8 cellular contexts compared by ENCODE assay signal in genomic region chr22:22357024-22357868, GRCh38.
A peak's percentile ranks its signal among the peaks of the same experiment; 100 is the strongest.
DNase-seq lines count a peak whose midpoint lies in the region; ATAC-seq, FAIRE-seq and TF ChIP-seq lines count a peak whose summit lies in the region.

No MANE protein-coding gene starts in this region.

- peaks cover 96% of the 10 kb centered on the region for H3K27me3 Mint-ChIP-seq in Calu3 (ENCODE audit: unreplicated experiment)
- H3K27me3 Mint-ChIP-seq in activated T-helper 2 cell treated with anti-CD3 and anti-CD28 coated beads, Interferon-gamma antibody, Interleukin-2, Interleukin-4, amounts not matched to agents 10 μg/mL and 5 μg/mL and 100 μg/mL, durations not matched to agents 14 hours and 24 hours and 36 hours (ENCODE audit: low read depth), result peaks cover 38% of the 10 kb centered on the region

- no peak overlapping the region for H2AK5ac ChIP-seq in trophoblast cell (ENCODE audit: low read length)

- H2BK12ac ChIP-seq in trophoblast cell (ENCODE audit: low read length), result no peak overlapping the region

- no peak overlapping the region for H3K4ac ChIP-seq in trophoblast cell (ENCODE audit: low read depth, low read length)

- no peak overlapping the region for H4K8ac ChIP-seq in trophoblast cell (ENCODE audit: low read depth, low read length)

- no peak overlapping the region for H2BK5ac ChIP-seq in trophoblast cell (ENCODE audit: low read depth, low read length, poor library complexity)

- H3K27ac ChIP-seq in RWPE1, result no peak overlapping the region
- no peak overlapping the region for H3K27ac ChIP-seq in trophoblast cell (ENCODE audit: low read depth, low read length)

- no peak overlapping the region for H3K4me2 ChIP-seq in trophoblast cell (ENCODE audit: low read length)

- H3K4me1 Mint-ChIP-seq in Calu3 (ENCODE audit: low read depth, unreplicated experiment), result peaks cover 8% of the 10 kb centered on the region
- peaks cover 6% of the 10 kb centered on the region for H3K4me1 Mint-ChIP-seq in activated T-helper 2 cell treated with anti-CD3 and anti-CD28 coated beads, Interferon-gamma antibody, Interleukin-2, Interleukin-4, amounts not matched to agents 10 μg/mL and 5 μg/mL and 100 μg/mL, durations not matched to agents 14 hours and 24 hours and 36 hours (ENCODE audit: low read depth)

- H3K23ac ChIP-seq in trophoblast cell (ENCODE audit: low read length), result no peak overlapping the region

- H3K27ac Mint-ChIP-seq in Calu3 (ENCODE audit: unreplicated experiment), result no peak overlapping the region
- no peak overlapping the region for H3K27ac Mint-ChIP-seq in activated T-helper 2 cell treated with anti-CD3 and anti-CD28 coated beads, Interferon-gamma antibody, Interleukin-2, Interleukin-4, amounts not matched to agents 10 μg/mL and 5 μg/mL and 100 μg/mL, durations not matched to agents 14 hours and 24 hours and 36 hours

- no CpG with 5 or more reads among the region's 14 CpGs for WGBS in trophoblast cell (ENCODE audit: extremely low coverage, insufficient coverage, insufficient read length)

- no peak overlapping the region for H2AFZ ChIP-seq in trophoblast cell (ENCODE audit: insufficient read depth, low read length, poor library complexity)

- H3K79me1 ChIP-seq in trophoblast cell (ENCODE audit: low read length), result no peaks in the 10 kb centered on the region

- CTCF ChIA-PET in Calu3 (lab: Charles Lee) (interaction anchor here (2.7 kb wide), 1 partner anchor 14 kb away, joined by 9 read pairs; no protein-coding TSS in a partner anchor), RWPE1 (lab: Yijun Ruan, JAX) (interaction anchor here (0.7 kb wide), 1 partner anchor 47 kb away, joined by 3 read pairs; no protein-coding TSS in a partner anchor)

- no peak overlapping the region for H3K18ac ChIP-seq in trophoblast cell (ENCODE audit: low read length)

- H4K12ac ChIP-seq in trophoblast cell (ENCODE audit: low read depth, low read length), result no peak overlapping the region

- H3K79me2 ChIP-seq in trophoblast cell (ENCODE audit: control insufficient read depth, insufficient read depth, low read length, poor library complexity), result no peaks in the 10 kb centered on the region

- no peak overlapping the region for H3K14ac ChIP-seq in trophoblast cell (ENCODE audit: low read length)

- intact Hi-C loops in Calu3 (cut with micrococcal nuclease; ENCODE audit: unreplicated experiment), result no loop called here
- intact Hi-C loops in activated T-helper 2 cell treated with anti-CD3 and anti-CD28 coated beads, Interferon-gamma antibody, Interleukin-2, Interleukin-4, amounts not matched to agents 10 μg/mL and 5 μg/mL and 100 μg/mL, durations not matched to agents 14 hours and 24 hours and 36 hours (cut with micrococcal nuclease), result no loop called here

- FAIRE-seq in urothelium cell line (lab: Jason Lieb, UNC), result peak; percentile 77

- no peak overlapping the region for H4K91ac ChIP-seq in trophoblast cell (ENCODE audit: low read depth, low read length)

- H3K4me1 ChIP-seq in trophoblast cell (ENCODE audit: control insufficient read depth in 1 of 2, insufficient read depth in 2 of 2, low read length in 2 of 2), result no peaks in the 10 kb centered on the region

- no TSS peak for BruUV-seq in Calu3 (replicated peaks; lab: Mats Ljungman, UMichigan)

- DNase-seq in Calu3 (peak; percentile 90), MG63 (peak; percentile 68), RWPE1 (ENCODE audit: low spot score) (peak; percentile 72), germinal center (ENCODE audit: low spot score) (peak; percentile 91), trophoblast cell (peak; percentile 75 to 89), urothelium cell line (ENCODE audit: low spot score) (peak; percentile 96)
- peak; percentile 71 for DNase-seq in activated T-helper 2 cell treated with anti-CD3 and anti-CD28 coated beads, Interferon-gamma antibody, Interleukin-2, Interleukin-4, amounts not matched to agents 10 μg/mL and 5 μg/mL and 100 μg/mL, durations not matched to agents 14 hours and 24 hours and 36 hours (ENCODE audit: low spot score)

- H3K9ac ChIP-seq in trophoblast cell (ENCODE audit: low read length), result no peak overlapping the region

- H3K4me3 ChIP-seq in MG63, result no peak overlapping the region
- H3K4me3 ChIP-seq in trophoblast cell (ENCODE audit: low read depth, low read length), result no peak overlapping the region

- H3K36me3 ChIP-seq in MG63, result no peaks in the 10 kb centered on the region
- no peaks in the 10 kb centered on the region for H3K36me3 ChIP-seq in trophoblast cell (ENCODE audit: control insufficient read depth in 1 of 2, insufficient read depth in 2 of 2, low read length in 2 of 2)

- peak overlapping the region; percentile 29 for H3K4me3 Mint-ChIP-seq in Calu3 (ENCODE audit: low read depth, unreplicated experiment)
- no peak overlapping the region for H3K4me3 Mint-ChIP-seq in activated T-helper 2 cell treated with anti-CD3 and anti-CD28 coated beads, Interferon-gamma antibody, Interleukin-2, Interleukin-4, amounts not matched to agents 10 μg/mL and 5 μg/mL and 100 μg/mL, durations not matched to agents 14 hours and 24 hours and 36 hours (ENCODE audit: low read depth)

- no peaks in the 10 kb centered on the region for H3K36me3 Mint-ChIP-seq in Calu3 (ENCODE audit: insufficient read depth, unreplicated experiment)
- H3K36me3 Mint-ChIP-seq in activated T-helper 2 cell treated with anti-CD3 and anti-CD28 coated beads, Interferon-gamma antibody, Interleukin-2, Interleukin-4, amounts not matched to agents 10 μg/mL and 5 μg/mL and 100 μg/mL, durations not matched to agents 14 hours and 24 hours and 36 hours (ENCODE audit: low read depth), result no peaks in the 10 kb centered on the region

- peak; percentile 80 for TF ChIP-seq CTCF in Calu3 (IDR thresholded peaks at IDR 0.05; ENCODE audit: unreplicated experiment)
- peak; percentile 61 for TF ChIP-seq CTCF in RWPE1 (conservative IDR thresholded peaks at IDR 0.05; ENCODE audit: low read depth)

- no peak overlapping the region for H2BK120ac ChIP-seq in trophoblast cell (ENCODE audit: insufficient read depth, low read length, poor library complexity)

- H3K27me3 ChIP-seq in MG63 (peaks cover 18% of the 10 kb centered on the region), trophoblast cell (ENCODE audit: insufficient read depth, low read length) (peaks cover 3% of the 10 kb centered on the region)

- no peaks in the 10 kb centered on the region for H3K9me3 Mint-ChIP-seq in Calu3 (ENCODE audit: low read depth, unreplicated experiment)
- H3K9me3 Mint-ChIP-seq in activated T-helper 2 cell treated with anti-CD3 and anti-CD28 coated beads, Interferon-gamma antibody, Interleukin-2, Interleukin-4, amounts not matched to agents 10 μg/mL and 5 μg/mL and 100 μg/mL, durations not matched to agents 14 hours and 24 hours and 36 hours, result no peaks in the 10 kb centered on the region

- peak; percentile 67 for ATAC-seq in GM21576 (IDR thresholded peaks at IDR 0.05; ENCODE audit: unreplicated experiment)

- H3K9me3 ChIP-seq in MG63, result no peaks in the 10 kb centered on the region
- no peaks in the 10 kb centered on the region for H3K9me3 ChIP-seq in trophoblast cell (ENCODE audit: insufficient read depth, low read depth, low read length)

- POLR2A ChIA-PET in RWPE1 (lab: Yijun Ruan, JAX; ENCODE audit: low non-redundant PET), result no interaction called here
